ENCODE assay signal across 8 cellular contexts in genomic region chr10:1785835-1786234, GRCh38. TPM values are rescaled to one million over a fixed set of nuclear protein-coding genes. Genes with fewer than 3 reads are reported as not detected.
"Had no signal": no experiment of that assay in that cellular context is flagged by ENCODE, and none has a peak within 500 bp of the region (broad histone marks: within the 10 kb centered on the region; RNA-seq: fewer than 3 reads in every experiment).

No MANE protein-coding gene starts in this region.

- H3K36me3 Mint-ChIP-seq: IgD-negative memory B cell had no signal

- FAIRE-seq: H54, HTR-8/SVneo had no signal

- H3K4me3 Mint-ChIP-seq: H9, IgD-negative memory B cell had no signal

- DNase-seq: GOT3, H9, HCEC 1CT, KBM-7 had no signal

- H3K27ac Mint-ChIP-seq: H9, IgD-negative memory B cell had no signal

- H3K4me1 Mint-ChIP-seq: IgD-negative memory B cell had no signal

RNA-seq across cellular contexts. Expression of gene ADARB2, which starts 48.5 kb away (rescaled TPM):
- total RNA-seq: HT-29 had no signal
- polyA plus RNA-seq: IgD-negative memory B cell had no signal
